Comparison of ENCODE assay signal across 8 cellular contexts in genomic region chr12:118372541-118373495, GRCh38. TPM values are rescaled to one million over a fixed set of nuclear protein-coding genes. Genes with fewer than 3 reads are reported as not detected.
DNase-seq lines count a peak whose midpoint lies in the region; ATAC-seq, FAIRE-seq and TF ChIP-seq lines count a peak whose summit lies in the region.

TSS of gene TAOK3 (minus strand) at chr12:118372907. CDS start at chr12:118255567, 117,340 bp downstream.

- H3K23ac ChIP-seq in H1 (ENCODE audit: insufficient read length) (no peak within 1 kb of the TSS), mesenchymal stem cell (ENCODE audit: low read length in 2 of 2) (peak within 1 kb of the TSS in 1 of 2 experiments; percentile 2)

- FAIRE-seq in HTR-8/SVneo (lab: Jason Lieb, UNC), result peak; percentile 51
- no peak for FAIRE-seq in H1 (lab: Jason Lieb, UNC)

- H3K9me3 ChIP-seq in H1 (ENCODE audit: insufficient read depth in 2 of 2, low read depth in 1 of 2, low read length in 1 of 2) (no peaks in the 10 kb centered on the region), mesenchymal stem cell (ENCODE audit: control insufficient read depth, low read length) (no peaks in the 10 kb centered on the region)

- H3K23me2 ChIP-seq in H1 (ENCODE audit: low read depth, low read length), result peaks cover 23% of the 10 kb centered on the region

- no peak within 1 kb of the TSS for H4K91ac ChIP-seq in H1 (replicated peaks; ENCODE audit: insufficient read length, low read length)
- H4K91ac ChIP-seq in mesenchymal stem cell (ENCODE audit: low read length), result no peak within 1 kb of the TSS

- no peak within 1 kb of the TSS for H4K5ac ChIP-seq in H1 (ENCODE audit: insufficient read length, low read depth, low read length)

- H3K4me1 ChIP-seq in H1 (replicated peaks in 1 of 4; ENCODE audit: control insufficient read depth in 3 of 4, insufficient read depth in 4 of 4, low read length in 3 of 4) (peaks cover 5 to 9% (median 6%) of the 10 kb centered on the region in 4 experiments; a peak in 6 of 7 replicates), mesenchymal stem cell (ENCODE audit: control insufficient read depth, insufficient read depth, low read depth, low read length) (peaks cover 2% of the 10 kb centered on the region)

- H2AK5ac ChIP-seq in H1 (ENCODE audit: low read depth, low read length), result no peak within 1 kb of the TSS
- H2AK5ac ChIP-seq in mesenchymal stem cell (ENCODE audit: low read length, severe bottlenecking), result no peak within 1 kb of the TSS

- DNase-seq in COLO829 (ENCODE audit: low spot score), result peak; percentile 97
- peak; percentile 91 for DNase-seq in HTR-8/SVneo (ENCODE audit: insufficient read length, low spot score)
- DNase-seq in NOMO-1 treated with dmso at 0.1 percent for 144 hours (lab: John Stamatoyannopoulos, UW; ENCODE audit: unreplicated experiment), result peak; percentile 99
- peak; percentile 86 to 92 (median 90) for DNase-seq in activated CD8-positive, alpha-beta memory T cell treated with anti-CD3 and anti-CD28 coated beads for 48 hours (ENCODE audit: low read depth in 2 of 3, low spot score in 2 of 3)
- peak; percentile 93 to 94 for DNase-seq in H1 (ENCODE audit: low read depth in 1 of 2, low spot score in 2 of 2)
- DNase-seq in mesenchymal stem cell, result peak; percentile 99
- DNase-seq in stimulated activated CD8-positive, alpha-beta memory T cell treated with anti-CD3 and anti-CD28 coated beads, Interleukin-12 subunit alpha, Interleukin-12 subunit beta, amount 100 ng/mL, for 4 hours (ENCODE audit: low read depth), result peak; percentile 92

- no peak for TF ChIP-seq CTCF in H1 (IDR thresholded peaks at IDR 0.05; ENCODE audit: control extremely low read depth in 1 of 3, insufficient read depth in 1 of 3, low read depth in 1 of 3, low read length in 3 of 3)

- peak; percentile 41 to 81 for TF ChIP-seq POLR2A in H1 (IDR thresholded peaks at IDR 0.05; ENCODE audit: control extremely low read depth in 1 of 2, low read depth in 2 of 2, low read length in 2 of 2)

- H3K27me3 ChIP-seq in H1 (replicated peaks in 1 of 4; ENCODE audit: control insufficient read depth in 3 of 4, extremely low read depth in 1 of 4, insufficient read depth in 3 of 4, low read length in 3 of 4), result peaks cover 0 to 13% (median 8%) of the 10 kb centered on the region in 4 experiments; a peak in 5 of 7 replicates
- H3K27me3 ChIP-seq in mesenchymal stem cell (ENCODE audit: control insufficient read depth in 1 of 2, insufficient read depth in 1 of 2, low read length in 2 of 2), result no peaks in the 10 kb centered on the region

- H3K79me1 ChIP-seq in H1 (ENCODE audit: low read depth, low read length) (0 out of 2 replicates have a peak, but pooled peaks cover 3% of the 10 kb centered on the region), mesenchymal stem cell (replicated peaks; ENCODE audit: low read length, poor library complexity, severe bottlenecking) (peaks cover 23% of the 10 kb centered on the region)

- H2BK120ac ChIP-seq in H1 (replicated peaks; ENCODE audit: low read depth, low read length) (no peak within 1 kb of the TSS), mesenchymal stem cell (ENCODE audit: low read depth, low read length) (peak within 1 kb of the TSS; percentile 73)

- H3K36me3 ChIP-seq in H1 (ENCODE audit: control insufficient read depth in 2 of 4, insufficient read depth in 4 of 4, low read length in 3 of 4) (no peaks in the 10 kb centered on the region), mesenchymal stem cell (ENCODE audit: control insufficient read depth in 1 of 2, insufficient read depth in 2 of 2, low read depth in 1 of 2, low read length in 2 of 2) (no peaks in the 10 kb centered on the region)

- 2% methylated on average over 36 of the region's 75 CpGs; no CpG with 5 or more reads in 1 of the 2 experiments for WGBS in H1 (ENCODE audit: extremely low coverage in 1 of 2, insufficient coverage in 1 of 2, insufficient read length in 1 of 2, insufficient replicate concordance in 2 of 2, low coverage in 1 of 2, low lambda C conversion rate in 2 of 2, missing lambda C conversion rate in 1 of 2), 2 experiments
- under 1% methylated on average over 68 of the region's 75 CpGs for WGBS in mesenchymal stem cell

- H3K27ac ChIP-seq in H1 (ENCODE audit: low read depth, low read length), result no peak within 1 kb of the TSS
- peak within 1 kb of the TSS; percentile 13 for H3K27ac ChIP-seq in mesenchymal stem cell (ENCODE audit: low read length, poor library complexity, severe bottlenecking)

- no peak within 1 kb of the TSS for H2BK20ac ChIP-seq in H1 (ENCODE audit: low read length)

- H2AFZ ChIP-seq in H1 (ENCODE audit: low read length), result peak within 1 kb of the TSS; percentile 23; the same call in 1 of the 2 replicates
- peak within 1 kb of the TSS; percentile 2 for H2AFZ ChIP-seq in mesenchymal stem cell (ENCODE audit: low read depth, low read length)

- H3K4me3 ChIP-seq in H1 (ENCODE audit: extremely low read depth in 1 of 4, insufficient read depth in 2 of 4, low read depth in 3 of 4, low read length in 4 of 4), result peak within 1 kb of the TSS; percentile 85 to 97 (median 90)
- peak within 1 kb of the TSS; percentile 76 to 99 for H3K4me3 ChIP-seq in mesenchymal stem cell (ENCODE audit: insufficient read depth in 1 of 2, low read depth in 1 of 2, low read length in 2 of 2)

- H4K8ac ChIP-seq in H1 (ENCODE audit: extremely low read depth, insufficient read depth, low read length) (no peak within 1 kb of the TSS), mesenchymal stem cell (ENCODE audit: low read length) (peak within 1 kb of the TSS; percentile 12)

- H3K79me2 ChIP-seq in H1 (ENCODE audit: control insufficient read depth in 1 of 2, insufficient read depth in 2 of 2, low read length in 2 of 2), result peaks cover 3 to 10% of the 10 kb centered on the region in 2 experiments; a peak in 3 of 4 replicates

- POLR2A ChIA-PET in H1 (lab: Charles Lee; ENCODE audit: partially characterized antibody), result interaction anchor here (0.6 to 1.5 kb wide), 5 partner anchors 8 to 1976 kb away, joined by 3 read pairs; partner anchors contain the start of gene PEBP1

- H2BK12ac ChIP-seq in H1 (ENCODE audit: low read depth, low read length) (no peak within 1 kb of the TSS), mesenchymal stem cell (ENCODE audit: low read length in 2 of 2) (no peak within 1 kb of the TSS)

- peaks cover 4 to 6% of the 10 kb centered on the region in 2 experiments for H4K20me1 ChIP-seq in H1 (replicated peaks in 1 of 2; ENCODE audit: control insufficient read depth in 1 of 2, insufficient read depth in 2 of 2, low read length in 2 of 2)

- 0 out of 3 replicates have a peak, but pooled peaks of 1 of the 2 experiments have one; percentile 3 for TF ChIP-seq EP300 in H1 (IDR thresholded peaks at IDR 0.05; ENCODE audit: borderline replicate concordance in 1 of 2, low read depth in 2 of 2, low read length in 2 of 2)

- TF ChIP-seq RAD21 in H1 (IDR thresholded peaks at IDR 0.05 in 1 of 2, conservative IDR thresholded peaks at IDR 0.05 in 1 of 2; ENCODE audit: low read depth in 2 of 2, low read length in 2 of 2), result no peak

- H3K14ac ChIP-seq in H1 (ENCODE audit: insufficient read length) (no peak within 1 kb of the TSS), mesenchymal stem cell (ENCODE audit: low read length in 2 of 2) (peak within 1 kb of the TSS in 1 of 2 experiments; percentile 6)

- H3K18ac ChIP-seq in H1 (ENCODE audit: extremely low read depth, low read length) (no peak within 1 kb of the TSS), mesenchymal stem cell (ENCODE audit: low read depth in 1 of 2, low read length in 2 of 2) (peak within 1 kb of the TSS; percentile 46 to 62)

- peak within 1 kb of the TSS; percentile 74 to 84 for H3K4me2 ChIP-seq in H1 (ENCODE audit: insufficient read depth in 1 of 2, low read depth in 2 of 2, low read length in 2 of 2)
- H3K4me2 ChIP-seq in mesenchymal stem cell (ENCODE audit: low read length, poor library complexity, severe bottlenecking), result peak within 1 kb of the TSS; percentile 100

- no peak within 1 kb of the TSS for H3K4ac ChIP-seq in H1 (replicated peaks; ENCODE audit: insufficient read length, low read depth, low read length)
- peak within 1 kb of the TSS; percentile 32 to 81 for H3K4ac ChIP-seq in mesenchymal stem cell (ENCODE audit: low read depth in 1 of 2, low read length in 2 of 2)

- H3K56ac ChIP-seq in H1 (replicated peaks; ENCODE audit: insufficient read length, low read depth, low read length), result no peak within 1 kb of the TSS

- H2BK5ac ChIP-seq in H1 (ENCODE audit: low read depth, low read length) (no peak within 1 kb of the TSS), mesenchymal stem cell (ENCODE audit: low read depth, low read length, poor library complexity, severe bottlenecking) (no peak within 1 kb of the TSS)

- peak; percentile 65 for ATAC-seq in GM21367 (IDR thresholded peaks at IDR 0.05; ENCODE audit: unreplicated experiment)

- no peak within 1 kb of the TSS for H2BK15ac ChIP-seq in H1 (ENCODE audit: low read length)
- H2BK15ac ChIP-seq in mesenchymal stem cell (ENCODE audit: low read depth, poor library complexity, severe bottlenecking), result peak within 1 kb of the TSS; percentile 44

- CTCF ChIA-PET in H1 (lab: Charles Lee; ENCODE audit: partially characterized antibody), result interaction anchor here (0.5 to 7.4 kb wide), 5 partner anchors 18 to 356 kb away, joined by 3 to 120 read pairs (median 3); no protein-coding TSS in a partner anchor

- H3K9ac ChIP-seq in H1 (replicated peaks in 1 of 4; ENCODE audit: extremely low read depth in 1 of 4, low read depth in 3 of 4, low read length in 3 of 4) (peak within 1 kb of the TSS in 2 of 4 experiments; percentile 38 to 63; a peak in 4 of 7 replicates), mesenchymal stem cell (ENCODE audit: low read length) (peak within 1 kb of the TSS; percentile 93)

TF ChIP-seq in H1, 55 proteins besides CTCF, POLR2A, EP300 and RAD21 (continues in another document):
- TF ChIP-seq POU5F1 (IDR thresholded peaks at IDR 0.05; ENCODE audit: low read depth, low read length) (no peak), POLR2AphosphoS5 (IDR thresholded peaks at IDR 0.05; ENCODE audit: low read depth, low read length) (peak; percentile 77), SUZ12 (IDR thresholded peaks at IDR 0.05; ENCODE audit: low read length) (no peak), SIRT6 (IDR thresholded peaks at IDR 0.05; ENCODE audit: low read length) (no peak), ASH2L (IDR thresholded peaks at IDR 0.05; ENCODE audit: low read length) (peak; percentile 73), GABPA (IDR thresholded peaks at IDR 0.05; ENCODE audit: borderline replicate concordance, insufficient read depth, low read length) (no peak), TAF1 (IDR thresholded peaks at IDR 0.05; ENCODE audit: low read depth, low read length) (peak; percentile 93)

RNA-seq across cellular contexts. Expression of gene TAOK3, which starts in this region (rescaled TPM):
- 9.2 and 9.3 TPM in 2 replicates for total RNA-seq in H1 (2021; fragmentation: NEBNext Ultra II Directional; extraction: Animal tissue kit (Norgen Biotek cat#: 25700))
- 4.7 and 5.2 TPM in 2 replicates for polyA plus RNA-seq in H1 (2011; rRNA removed)
- 3.7 TPM for polyA plus RNA-seq in H1 (2011; cell fraction: cytosol; rRNA removed)
- polyA plus RNA-seq in H1 (2011; cell fraction: nucleus; rRNA removed), result 8.3 TPM
- 4.1 to 7.6 TPM (median 6.0 TPM) in 4 replicates for polyA plus RNA-seq in H1 (2012, experiment 1 of 2)
- 0.73 TPM for polyA plus RNA-seq in H1 (2012, experiment 2 of 2)
- polyA plus RNA-seq in H1 (2013, experiment 1 of 2), result 9.5 TPM
- 8.5 TPM for polyA plus RNA-seq in H1 (2013, experiment 2 of 2)
- polyA minus RNA-seq in H1 (2011; rRNA and poly(A)+ RNA removed), result 15.9 and 16.8 TPM in 2 replicates
- 6.5 TPM for polyA minus RNA-seq in H1 (2011; cell fraction: cytosol; rRNA and poly(A)+ RNA removed)
- 24.7 TPM for polyA minus RNA-seq in H1 (2011; cell fraction: nucleus; rRNA and poly(A)+ RNA removed)
- 31.9 TPM for polyA plus RNA-seq in mesenchymal stem cell (2013, experiment 1 of 2)
- polyA plus RNA-seq in mesenchymal stem cell (2013, experiment 2 of 2), result 31.5 TPM
